In the genomic region with DNA sequence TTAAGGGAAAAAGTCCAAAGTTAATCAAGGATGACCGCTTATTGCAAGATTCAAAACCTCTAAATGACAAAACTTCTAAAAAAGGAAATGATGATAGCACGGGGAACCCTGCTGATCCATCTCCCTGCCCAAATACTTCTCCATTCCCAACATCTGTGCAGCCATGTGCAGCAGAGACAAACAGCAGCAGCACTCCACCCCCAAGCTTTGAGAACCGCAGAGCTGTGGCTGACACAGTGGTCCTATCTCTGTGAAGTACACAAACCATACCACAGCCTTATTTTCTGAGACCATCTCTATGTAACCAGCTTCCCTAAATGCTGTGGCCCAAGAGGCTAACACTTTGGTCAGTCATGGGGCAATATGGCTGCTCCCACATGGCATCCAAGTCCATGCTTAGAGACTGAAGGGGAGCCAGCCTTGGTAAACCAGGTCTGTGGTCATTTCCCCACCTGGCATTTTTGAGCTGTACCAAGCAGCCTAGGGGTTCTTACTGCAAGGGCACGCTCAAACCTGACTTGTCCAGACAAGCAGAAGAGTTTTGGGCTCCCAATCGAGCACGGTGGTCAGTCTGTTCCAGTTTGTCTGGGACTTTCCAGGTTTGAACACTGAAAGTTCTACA, we compare ENCODE assay signal across 9 cellular contexts. TPM values are rescaled to one million over a fixed set of nuclear protein-coding genes. Genes with fewer than 3 reads are reported as not detected.
A peak's percentile ranks its signal among the peaks of the same experiment; 100 is the strongest.
DNase-seq lines count a peak whose midpoint lies in the region; ATAC-seq and TF ChIP-seq lines count a peak whose summit lies in the region.
"Had no signal": no experiment of that assay in that cellular context is flagged by ENCODE, and none has a peak within 500 bp of the region (broad histone marks: within the 10 kb centered on the region; RNA-seq: fewer than 3 reads in every experiment).

No MANE protein-coding gene starts in this region.

- CTCF ChIA-PET in Calu3 (lab: Charles Lee), result interaction anchor here (0.6 to 1.1 kb wide), 2 partner anchors 9 to 11 kb away, joined by 3 to 4 read pairs; no protein-coding TSS in a partner anchor

- DNase-seq in SKM-1 (lab: John Stamatoyannopoulos, UW; ENCODE audit: unreplicated experiment), result peak; percentile 90
- no peak for DNase-seq in NCI-H446 (lab: John Stamatoyannopoulos, UW)
- no peak for DNase-seq in Calu3
- DNase-seq in T1000 (lab: John Stamatoyannopoulos, UW), result no peak
- no peak for DNase-seq in BE2C
- DNase-seq: activated gamma-delta T cell treated with Interleukin-2 at 50 U/mL for 16 hours had no signal

- intact Hi-C loops in Calu3 (cut with micrococcal nuclease; ENCODE audit: unreplicated experiment), result no loop called here

- peak overlapping the region; percentile 71 for H3K27ac ChIP-seq in neutrophil

- peak; percentile 60 for ATAC-seq in GM18907 (IDR thresholded peaks at IDR 0.05; ENCODE audit: unreplicated experiment)
- peak; percentile 72 for ATAC-seq in HG02852 (IDR thresholded peaks at IDR 0.05; ENCODE audit: unreplicated experiment)

- H3K4me1 Mint-ChIP-seq in Calu3 (ENCODE audit: low read depth, unreplicated experiment), result peaks cover 20% of the 10 kb centered on the region

- no peaks in the 10 kb centered on the region for H3K36me3 ChIP-seq in neutrophil
- no peaks in the 10 kb centered on the region for H3K36me3 ChIP-seq in BE2C

- H3K4me1 ChIP-seq in neutrophil (ENCODE audit: control insufficient read depth in 1 of 2, insufficient read depth in 1 of 2, low read depth in 1 of 2, low read length in 1 of 2) (peaks cover 33 to 34% of the 10 kb centered on the region in 2 experiments), BE2C (no peaks in the 10 kb centered on the region)

- H3K27ac Mint-ChIP-seq in Calu3 (ENCODE audit: unreplicated experiment), result no peak overlapping the region

- H3K9me3 ChIP-seq in neutrophil (no peaks in the 10 kb centered on the region), BE2C (no peaks in the 10 kb centered on the region)

- no peaks in the 10 kb centered on the region for H3K36me3 Mint-ChIP-seq in Calu3 (ENCODE audit: insufficient read depth, unreplicated experiment)

- no TSS peak for BruUV-seq in Calu3 (replicated peaks; lab: Mats Ljungman, UMichigan)

- no peaks in the 10 kb centered on the region for H3K27me3 ChIP-seq in neutrophil
- H3K27me3 ChIP-seq in BE2C, result no peaks in the 10 kb centered on the region

- no peak overlapping the region for H3K4me3 Mint-ChIP-seq in Calu3 (ENCODE audit: low read depth, unreplicated experiment)

- H3K9me3 Mint-ChIP-seq in Calu3 (ENCODE audit: low read depth, unreplicated experiment), result no peaks in the 10 kb centered on the region

- no peak for TF ChIP-seq CTCF in neutrophil (IDR thresholded peaks at IDR 0.05)
- TF ChIP-seq CTCF in Calu3 (IDR thresholded peaks at IDR 0.05; ENCODE audit: unreplicated experiment), result no peak
- no peak for TF ChIP-seq CTCF in BE2C (IDR thresholded peaks at IDR 0.05; ENCODE audit: low read depth, low read length)

- no peaks in the 10 kb centered on the region for H3K27me3 Mint-ChIP-seq in Calu3 (ENCODE audit: unreplicated experiment)

- H3K4me3 ChIP-seq in neutrophil (ENCODE audit: low read depth in 1 of 2, low read length in 1 of 2) (peak overlapping the region in 1 of 2 experiments; percentile 11), BE2C (ENCODE audit: low read depth, low read length) (no peak overlapping the region)

RNA-seq across cellular contexts. Expression of a gene that starts 17.0 kb away (rescaled TPM):
- total RNA-seq in Calu3 (2022), result 118 and 128 TPM in 2 replicates
- 26.0 TPM for polyA plus RNA-seq in BE2C (2012; ENCODE audit: insufficient read depth, insufficient read length, low read depth)
